8 cellular contexts compared by ENCODE assay signal in genomic region chr10:62244785-62245595, GRCh38. TPM values are rescaled to one million over a fixed set of nuclear protein-coding genes. Genes with fewer than 3 reads are reported as not detected.
DNase-seq lines count a peak whose midpoint lies in the region; ATAC-seq lines count a peak whose summit lies in the region.

No MANE protein-coding gene starts in this region.

- peak overlapping the region; percentile 36 for H3K4me3 Mint-ChIP-seq in activated CD4-positive, alpha-beta T cell treated with anti-CD3 and anti-CD28 coated beads for 36 hours

- no peaks in the 10 kb centered on the region for H3K27me3 Mint-ChIP-seq in activated CD4-positive, alpha-beta T cell treated with anti-CD3 and anti-CD28 coated beads for 36 hours

- H3K36me3 Mint-ChIP-seq in activated CD4-positive, alpha-beta T cell treated with anti-CD3 and anti-CD28 coated beads for 36 hours (ENCODE audit: low read depth): peaks cover 2% of the 10 kb centered on the region

- CTCF ChIA-PET in activated CD4-positive, alpha-beta T cell treated with anti-CD3 and anti-CD28 coated beads for 36 hours (lab: Charles Lee): interaction anchor here (0.5 to 7.0 kb wide), 63 partner anchors 8 to 494 kb away, joined by 3 to 91 read pairs (median 4); partner anchors contain the start of gene RTKN2

- H3K4me1 Mint-ChIP-seq in activated CD4-positive, alpha-beta T cell treated with anti-CD3 and anti-CD28 coated beads for 36 hours: peaks cover 35% of the 10 kb centered on the region

- no peaks in the 10 kb centered on the region for H3K9me3 Mint-ChIP-seq in activated CD4-positive, alpha-beta T cell treated with anti-CD3 and anti-CD28 coated beads for 36 hours (ENCODE audit: low read depth)

- H3K27ac Mint-ChIP-seq in activated CD4-positive, alpha-beta T cell treated with anti-CD3 and anti-CD28 coated beads for 36 hours: peak overlapping the region; percentile 87

- ATAC-seq in activated CD4-positive, alpha-beta T cell treated with anti-CD3 and anti-CD28 coated beads for 36 hours: peak; percentile 84
- ATAC-seq in GM21737 (IDR thresholded peaks at IDR 0.05; ENCODE audit: unreplicated experiment) (peak; percentile 54), left lobe of liver (peak; percentile 97)

- intact Hi-C loops in activated CD4-positive, alpha-beta T cell treated with anti-CD3 and anti-CD28 coated beads for 36 hours (cut with DNase I, micrococcal nuclease): loop anchor here (1.0 to 10.0 kb wide), 10 partner anchors 61 to 493 kb away; no protein-coding TSS in a partner anchor

- POLR2A ChIA-PET in activated CD4-positive, alpha-beta T cell treated with anti-CD3 and anti-CD28 coated beads for 36 hours (lab: Charles Lee): interaction anchor here (0.6 to 1.5 kb wide), 5 partner anchors 14 to 344 kb away, joined by 3 to 11 read pairs (median 4); partner anchors contain the start of gene ARID5B

- peak; percentile 65 for DNase-seq in activated CD4-positive, alpha-beta T cell treated with anti-CD3 and anti-CD28 coated beads for 36 hours
- DNase-seq in activated CD4-positive, alpha-beta T cell treated with anti-CD3 and anti-CD28 coated beads for 1 hour: no peak
- peak; percentile 79 for DNase-seq in M059J (ENCODE audit: low read depth)
- DNase-seq in SW480 (ENCODE audit: low spot score): peak; percentile 27
- DNase-seq in central memory CD4-positive, alpha-beta T cell: peak; percentile 61
- no peak for DNase-seq in left lobe of liver (ENCODE audit: low spot score)
- peak; percentile 71 for DNase-seq in stromal cell of bone marrow (ENCODE audit: low read depth)

RNA-seq across cellular contexts. Expression of gene RTKN2, which starts 23.7 kb away (rescaled TPM):
- 1 to 10 TPM; 4.8 TPM for total RNA-seq in activated CD4-positive, alpha-beta T cell treated with anti-CD3 and anti-CD28 coated beads for 36 hours
- total RNA-seq in M059J (2014; rRNA removed; shearing (Covaris generic)): 7.9 and 8.4 TPM in 2 replicates
- total RNA-seq in left lobe of liver: 0.05 TPM

Comparison
In these comparisons a context has a peak if more than half of its experiments do, and no peak if none do; other contexts are left out.
1. DNase-seq: peak in activated CD4-positive, alpha-beta T cell treated with anti-CD3 and anti-CD28 coated beads for 36 hours (single experiment), M059J (single experiment), SW480 (single experiment), central memory CD4-positive, alpha-beta T cell (single experiment) and stromal cell of bone marrow (single experiment); none in activated CD4-positive, alpha-beta T cell treated with anti-CD3 and anti-CD28 coated beads for 1 hour (single experiment) and left lobe of liver (single experiment).
2. Peak in every context shown above with its lines, with median percentiles within 50 percentile points of each other: ATAC-seq.